3 cellular contexts compared by ENCODE assay signal in the genomic region with DNA sequence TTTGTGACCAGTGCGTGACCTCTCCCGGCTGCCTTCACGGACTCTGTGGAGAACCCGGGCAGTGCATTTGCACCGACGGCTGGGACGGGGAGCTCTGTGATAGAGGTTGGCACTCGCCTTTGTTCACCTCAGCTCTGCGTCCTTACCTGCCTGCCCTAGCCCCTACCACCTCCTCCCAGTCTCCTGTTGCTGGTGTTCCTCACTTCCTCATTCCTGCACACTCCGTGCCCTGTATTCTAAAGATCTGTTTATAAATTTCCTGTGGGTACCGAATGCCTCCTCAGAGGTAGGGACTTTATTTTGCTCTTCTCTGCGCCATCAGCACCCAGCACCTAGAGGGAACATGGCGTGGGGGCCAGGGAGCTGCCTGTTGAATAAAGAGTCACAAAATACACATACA.
TF ChIP-seq lines count a peak whose summit lies in the region.

No MANE protein-coding gene starts in this region.

TF ChIP-seq in HepG2, 621 proteins besides CTCF, POLR2A, EP300 and RAD21:
- TF ChIP-seq, protein P1, sequence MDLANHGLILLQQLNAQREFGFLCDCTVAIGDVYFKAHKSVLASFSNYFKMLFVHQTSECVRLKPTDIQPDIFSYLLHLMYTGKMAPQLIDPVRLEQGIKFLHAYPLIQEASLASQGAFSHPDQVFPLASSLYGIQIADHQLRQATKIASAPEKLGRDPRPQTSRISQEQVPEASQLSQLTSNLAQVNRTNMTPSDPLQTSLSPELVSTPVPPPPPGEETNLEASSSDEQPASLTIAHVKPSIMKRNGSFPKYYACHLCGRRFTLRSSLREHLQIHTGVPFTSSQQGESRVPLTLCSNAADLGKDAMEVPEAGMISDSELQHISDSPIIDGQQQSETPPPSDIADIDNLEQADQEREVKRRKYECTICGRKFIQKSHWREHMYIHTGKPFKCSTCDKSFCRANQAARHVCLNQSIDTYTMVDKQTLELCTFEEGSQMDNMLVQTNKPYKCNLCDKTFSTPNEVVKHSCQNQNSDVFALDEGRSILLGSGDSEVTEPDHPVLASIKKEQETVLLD (CRISPR knock-in tag; IDR thresholded peaks at IDR 0.05; ENCODE audit: low read depth) = no peak
- 0 out of 2 replicates have a peak, but pooled peaks have one; percentile 27 for TF ChIP-seq HNRNPL (IDR thresholded peaks at IDR 0.05; ENCODE audit: low read depth, low read length)

TF ChIP-seq in neural cell, 6 proteins besides CTCF, POLR2A, EP300 and RAD21:
- TF ChIP-seq EZH2 (IDR thresholded peaks at IDR 0.05; ENCODE audit: borderline replicate concordance, insufficient read depth, low read length, poor library complexity, severe bottlenecking) = no peak
- no peak for TF ChIP-seq POLR2AphosphoS5 (IDR thresholded peaks at IDR 0.05)
- TF ChIP-seq, protein P2, sequence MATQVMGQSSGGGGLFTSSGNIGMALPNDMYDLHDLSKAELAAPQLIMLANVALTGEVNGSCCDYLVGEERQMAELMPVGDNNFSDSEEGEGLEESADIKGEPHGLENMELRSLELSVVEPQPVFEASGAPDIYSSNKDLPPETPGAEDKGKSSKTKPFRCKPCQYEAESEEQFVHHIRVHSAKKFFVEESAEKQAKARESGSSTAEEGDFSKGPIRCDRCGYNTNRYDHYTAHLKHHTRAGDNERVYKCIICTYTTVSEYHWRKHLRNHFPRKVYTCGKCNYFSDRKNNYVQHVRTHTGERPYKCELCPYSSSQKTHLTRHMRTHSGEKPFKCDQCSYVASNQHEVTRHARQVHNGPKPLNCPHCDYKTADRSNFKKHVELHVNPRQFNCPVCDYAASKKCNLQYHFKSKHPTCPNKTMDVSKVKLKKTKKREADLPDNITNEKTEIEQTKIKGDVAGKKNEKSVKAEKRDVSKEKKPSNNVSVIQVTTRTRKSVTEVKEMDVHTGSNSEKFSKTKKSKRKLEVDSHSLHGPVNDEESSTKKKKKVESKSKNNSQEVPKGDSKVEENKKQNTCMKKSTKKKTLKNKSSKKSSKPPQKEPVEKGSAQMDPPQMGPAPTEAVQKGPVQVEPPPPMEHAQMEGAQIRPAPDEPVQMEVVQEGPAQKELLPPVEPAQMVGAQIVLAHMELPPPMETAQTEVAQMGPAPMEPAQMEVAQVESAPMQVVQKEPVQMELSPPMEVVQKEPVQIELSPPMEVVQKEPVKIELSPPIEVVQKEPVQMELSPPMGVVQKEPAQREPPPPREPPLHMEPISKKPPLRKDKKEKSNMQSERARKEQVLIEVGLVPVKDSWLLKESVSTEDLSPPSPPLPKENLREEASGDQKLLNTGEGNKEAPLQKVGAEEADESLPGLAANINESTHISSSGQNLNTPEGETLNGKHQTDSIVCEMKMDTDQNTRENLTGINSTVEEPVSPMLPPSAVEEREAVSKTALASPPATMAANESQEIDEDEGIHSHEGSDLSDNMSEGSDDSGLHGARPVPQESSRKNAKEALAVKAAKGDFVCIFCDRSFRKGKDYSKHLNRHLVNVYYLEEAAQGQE (IDR thresholded peaks at IDR 0.05; ENCODE audit: borderline replicate concordance) = no peak
- TF ChIP-seq MXI1 (conservative IDR thresholded peaks at IDR 0.05; ENCODE audit: poor library complexity, severe bottlenecking) = no peak
- TF ChIP-seq TAF1 (IDR thresholded peaks at IDR 0.05; ENCODE audit: low read depth) = no peak
- no peak for TF ChIP-seq SMC3 (conservative IDR thresholded peaks at IDR 0.05; ENCODE audit: poor library complexity)

TF ChIP-seq in SK-N-SH, 30 proteins besides CTCF, POLR2A, EP300 and RAD21:
- no peak for TF ChIP-seq FOXM1 (IDR thresholded peaks at IDR 0.05; ENCODE audit: low read depth)
- TF ChIP-seq GABPA (IDR thresholded peaks at IDR 0.05; ENCODE audit: low read depth) = no peak
- no peak for TF ChIP-seq TCF12 (IDR thresholded peaks at IDR 0.05)
- TF ChIP-seq USF1 (IDR thresholded peaks at IDR 0.05; ENCODE audit: borderline replicate concordance, low read depth) = no peak
- TF ChIP-seq SIN3A (IDR thresholded peaks at IDR 0.05; ENCODE audit: borderline replicate concordance, low read depth, low read length) = no peak
- TF ChIP-seq MAX (IDR thresholded peaks at IDR 0.05; ENCODE audit: low read depth) = no peak
- TF ChIP-seq RFX5 (IDR thresholded peaks at IDR 0.05; ENCODE audit: low read length) = no peak
- TF ChIP-seq TAF1 (IDR thresholded peaks at IDR 0.05; ENCODE audit: borderline replicate concordance, low read depth, low read length) = no peak
- TF ChIP-seq NFIC (IDR thresholded peaks at IDR 0.05; ENCODE audit: borderline replicate concordance) = no peak
- no peak for TF ChIP-seq USF2 (IDR thresholded peaks at IDR 0.05; ENCODE audit: borderline replicate concordance, low read depth, low read length)
- TF ChIP-seq NRF1 (IDR thresholded peaks at IDR 0.05; ENCODE audit: low read depth, low read length) = no peak
- no peak for TF ChIP-seq TEAD4 (IDR thresholded peaks at IDR 0.05; ENCODE audit: borderline replicate concordance, insufficient read depth)
- no peak for TF ChIP-seq RCOR1 (IDR thresholded peaks at IDR 0.05; ENCODE audit: low read length)
- TF ChIP-seq JUND (IDR thresholded peaks at IDR 0.05) = no peak
- TF ChIP-seq EZH2phosphoT487 (IDR thresholded peaks at IDR 0.05; ENCODE audit: borderline replicate concordance, low read depth) = no peak
